Comparison of ENCODE assay signal across 1 cellular context in genomic region chr7:28360739-28361138, GRCh38.
TF ChIP-seq lines count a peak whose summit lies in the region.

No MANE protein-coding gene starts in this region.

TF ChIP-seq in GM23338, 12 proteins besides CTCF, POLR2A, EP300 and RAD21 (continued from another document):
- TF ChIP-seq ZNF462 (CRISPR knock-in tag; IDR thresholded peaks at IDR 0.05): no peak
